ENCODE assay signal across 29 cellular contexts in the genomic region with DNA sequence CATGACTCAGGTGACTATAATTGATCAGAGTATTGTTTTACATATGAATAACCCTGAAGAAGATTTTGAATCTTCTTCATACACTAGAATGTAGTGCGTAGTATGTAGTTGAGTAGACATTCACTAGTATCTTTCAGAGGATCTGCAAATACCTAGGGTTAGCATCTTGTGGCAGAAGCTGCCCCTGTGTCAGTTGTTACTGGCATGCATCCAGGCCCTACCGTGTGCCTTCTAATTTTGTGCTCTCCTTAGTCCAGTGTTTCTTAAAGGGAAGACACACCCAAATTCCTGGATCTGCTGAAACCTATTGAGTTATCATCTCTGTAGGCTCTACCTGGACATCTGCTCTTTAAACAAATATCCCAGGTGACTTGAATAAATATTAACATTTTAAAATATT.
DNase-seq lines count a peak whose midpoint lies in the region; ATAC-seq and TF ChIP-seq lines count a peak whose summit lies in the region.
"Had no signal": no experiment of that assay in that cellular context is flagged by ENCODE, and none has a peak within 500 bp of the region (broad histone marks: within the 10 kb centered on the region; RNA-seq: fewer than 3 reads in every experiment).

No MANE protein-coding gene starts in this region.

- H3K4me1 Mint-ChIP-seq in brain: peaks cover 34% of the 10 kb centered on the region

- H3K27me3 ChIP-seq in psoas muscle (ENCODE audit: insufficient read depth in 3 of 3, low read length in 2 of 3) (no peaks in the 10 kb centered on the region), colonic mucosa (no peaks in the 10 kb centered on the region)
- H3K27me3 ChIP-seq: esophagus muscularis mucosa, foreskin keratinocyte, heart left ventricle, left lung, MG63 had no signal

- no peak for ATAC-seq in psoas muscle
- ATAC-seq: activated CD8-positive, alpha-beta memory T cell treated with anti-CD3 and anti-CD28 coated beads, Interleukin-2, amount 10 ng/mL, durations not matched to agents 7 days and 5 days; activated T-cell treated with anti-CD3 and anti-CD28 coated beads, Interleukin-2, amount 50 U/mL, for 72 hours; foreskin keratinocyte; heart left ventricle; left lung had no signal

- H3K27me3 Mint-ChIP-seq in brain: no peaks in the 10 kb centered on the region
- H3K27me3 Mint-ChIP-seq: activated B cell treated with CpG ODN at 0.5 μM for 24 hours; activated CD8-positive, alpha-beta memory T cell treated with anti-CD3 and anti-CD28 coated beads, Interleukin-2, amount 10 ng/mL, durations not matched to agents 7 days and 5 days; CD4-positive, alpha-beta memory T cell had no signal

- no peaks in the 10 kb centered on the region for H3K36me3 ChIP-seq in HEK293 (ENCODE audit: control insufficient read depth in 2 of 2, insufficient read depth in 1 of 2, low read length in 2 of 2)
- no peaks in the 10 kb centered on the region for H3K36me3 ChIP-seq in psoas muscle (ENCODE audit: insufficient read depth in 1 of 2, low read depth in 1 of 2)
- no peaks in the 10 kb centered on the region for H3K36me3 ChIP-seq in colonic mucosa
- H3K36me3 ChIP-seq: esophagus muscularis mucosa, heart left ventricle, left lung, MG63 had no signal

- H3K4me3 ChIP-seq in HEK293 (ENCODE audit: low read depth, low read length) (no peak overlapping the region), psoas muscle (no peak overlapping the region), colonic mucosa (no peak overlapping the region)
- H3K4me3 ChIP-seq: esophagus muscularis mucosa, heart left ventricle, left lung, MG63 had no signal

- POLR2A ChIA-PET in HEK293 (lab: Yijun Ruan, JAX): no interaction called here

- no peaks in the 10 kb centered on the region for H3K9me3 ChIP-seq in HEK293 (ENCODE audit: control insufficient read depth, insufficient read depth, low read depth, low read length)
- H3K9me3 ChIP-seq in psoas muscle: no peaks in the 10 kb centered on the region
- no peaks in the 10 kb centered on the region for H3K9me3 ChIP-seq in colonic mucosa
- H3K9me3 ChIP-seq: esophagus muscularis mucosa, left lung, MG63 had no signal

- intact Hi-C loops in psoas muscle (cut with DNase I) (loop anchor here in 1 of 2 donors (5.0 kb wide), 1 partner anchor 101 kb away; the partner anchor contains the start of gene SERTAD2), colonic mucosa (cut with DNase I) (loop anchor here (10.0 kb wide), 1 partner anchor 111 kb away; no protein-coding TSS in a partner anchor)

- no peaks in the 10 kb centered on the region for H3K36me3 Mint-ChIP-seq in brain

- 48 to 50% (median 48%) methylated on average over 2 of the region's 2 CpGs for WGBS in psoas muscle, 3 donors

- no peak for TF ChIP-seq CTCF in HEK293 (tag by site-specific recombination; IDR thresholded peaks at IDR 0.05)
- no peak for TF ChIP-seq CTCF in brain (conservative IDR thresholded peaks at IDR 0.05)
- TF ChIP-seq CTCF in psoas muscle (IDR thresholded peaks at IDR 0.05): no peak
- TF ChIP-seq CTCF in colonic mucosa (IDR thresholded peaks at IDR 0.05): no peak

- CTCF ChIA-PET in HEK293 (lab: Yijun Ruan, JAX): no interaction called here

- H3K27ac ChIP-seq in HEK293 (ENCODE audit: extremely low read depth, low read depth, low read length) (no peak overlapping the region), psoas muscle (peak overlapping the region; percentile 92), colonic mucosa (no peak overlapping the region)

- H3K27ac Mint-ChIP-seq in brain: peak overlapping the region in 3 of 5 experiments; percentile 32 to 67 (median 63)
- H3K27ac Mint-ChIP-seq: activated CD8-positive, alpha-beta memory T cell treated with anti-CD3 and anti-CD28 coated beads, Interleukin-2, amount 10 ng/mL, durations not matched to agents 7 days and 5 days; activated T-cell treated with anti-CD3 and anti-CD28 coated beads, Interleukin-2, amount 50 U/mL, for 72 hours had no signal

- peak overlapping the region in 2 of 5 experiments; percentile 43 to 73 for H3K4me3 Mint-ChIP-seq in brain

- peak; percentile 13 for DNase-seq in DMS53 (lab: John Stamatoyannopoulos, UW)
- DNase-seq in DMS53 treated with DMSO at 0.1 percent for 48 hours (lab: John Stamatoyannopoulos, UW; ENCODE audit: unreplicated experiment): no peak
- no peak for DNase-seq in psoas muscle
- DNase-seq in activated CD8-positive, alpha-beta memory T cell treated with anti-CD3 and anti-CD28 coated beads for 24 hours: no peak
- DNase-seq in NCI-H345 treated with DMSO at 0.1 percent for 48 hours (lab: John Stamatoyannopoulos, UW; ENCODE audit: unreplicated experiment): no peak
- DNase-seq in colonic mucosa: no peak
- DNase-seq: activated B cell treated with CpG ODN at 0.5 μM for 24 hours; activated CD8-positive, alpha-beta memory T cell treated with anti-CD3 and anti-CD28 coated beads, Interleukin-2, amount 10 ng/mL, durations not matched to agents 7 days and 5 days; activated naive CD4-positive, alpha-beta T cell; activated T-cell treated with anti-CD3 and anti-CD28 coated beads, Interleukin-2, amount 50 U/mL, for 72 hours; CD4-positive, alpha-beta memory T cell; dermis blood vessel endothelial cell; foreskin keratinocyte; GOT3; heart left ventricle; islet precursor cell; KG1; left lung; mesendoderm; MG63; NCI-H1105; NCI-H187 treated with DMSO at 0.1 percent for 48 hours; NCI-H345; NCI-H748 treated with DMSO at 0.1 percent for 48 hours; stimulated activated CD4-positive, alpha-beta T cell treated with anti-CD3 and anti-CD28 coated beads, Interleukin-4, amount 100 ng/mL, for 24 hours; trophoblast cell had no signal

- H3K9me3 Mint-ChIP-seq in brain: peaks cover 0 to 10% (median 0%) of the 10 kb centered on the region in 5 experiments
- H3K9me3 Mint-ChIP-seq: activated B cell treated with CpG ODN at 0.5 μM for 24 hours; activated T-cell treated with anti-CD3 and anti-CD28 coated beads, Interleukin-2, amount 50 U/mL, for 72 hours had no signal

- no peak overlapping the region for H3K9ac ChIP-seq in colonic mucosa (ENCODE audit: low read depth in 2 of 2, low read length in 2 of 2)

- peaks cover 8% of the 10 kb centered on the region for H3K4me1 ChIP-seq in HEK293 (ENCODE audit: control insufficient read depth, insufficient read depth, low read length)
- H3K4me1 ChIP-seq in psoas muscle: peaks cover 11% of the 10 kb centered on the region
- H3K4me1 ChIP-seq in colonic mucosa: peaks cover 8% of the 10 kb centered on the region

TF ChIP-seq in HEK293, 187 proteins besides CTCF, POLR2A, EP300 and RAD21:
- 0 out of 2 replicates have a peak, but pooled peaks have one; percentile 11 for TF ChIP-seq ZNF629 (tag by site-specific recombination; IDR thresholded peaks at IDR 0.05)
- no peak for TF ChIP-seq ZNF112 (tag by site-specific recombination; IDR thresholded peaks at IDR 0.05)
- 0 out of 2 replicates have a peak, but pooled peaks have one; percentile 45 for TF ChIP-seq OSR2 (tag by site-specific recombination; IDR thresholded peaks at IDR 0.05)
